1 cellular context compared by ENCODE assay signal in the genomic region with DNA sequence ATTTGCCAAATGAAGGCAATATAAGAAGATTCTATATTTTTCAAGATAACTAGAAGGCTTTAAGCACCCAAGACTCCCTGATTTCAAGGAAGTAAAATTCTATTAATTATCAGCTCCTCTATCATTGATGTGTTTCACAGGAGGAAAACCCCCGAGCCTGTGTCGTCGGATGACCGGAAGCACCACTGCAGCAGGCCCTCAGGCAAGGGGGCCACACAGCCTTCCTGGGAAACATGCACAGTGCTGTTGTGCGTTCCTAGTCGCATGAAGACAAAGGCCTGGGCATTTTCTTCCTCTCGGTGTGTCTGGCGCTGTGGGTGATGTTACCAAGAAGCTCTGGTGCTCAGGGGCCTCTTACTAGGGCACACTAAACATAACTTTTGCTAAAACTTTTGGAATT.
TF ChIP-seq lines count a peak whose summit lies in the region.

No MANE protein-coding gene starts in this region.

TF ChIP-seq in K562, 482 proteins besides CTCF, POLR2A, EP300 and RAD21:
- TF ChIP-seq MAZ (CRISPR knock-in tag; conservative IDR thresholded peaks at IDR 0.05 in 1 of 2, IDR thresholded peaks at IDR 0.05 in 1 of 2) (0 out of 4 replicates have a peak, but pooled peaks of 1 of the 2 experiments have one; percentile 5), KDM4B (IDR thresholded peaks at IDR 0.05; ENCODE audit: borderline replicate concordance in 2 of 2, low read depth in 1 of 2) (no peak), HMG20B (CRISPR knock-in tag; IDR thresholded peaks at IDR 0.05) (no peak), ZNF668 (CRISPR knock-in tag; IDR thresholded peaks at IDR 0.05) (no peak), ZC3H4 (CRISPR knock-in tag; IDR thresholded peaks at IDR 0.05; ENCODE audit: borderline replicate concordance) (peak; percentile 85; the same call in 1 of the 2 replicates), ZNF444 (CRISPR knock-in tag; IDR thresholded peaks at IDR 0.05) (no peak), TSC22D4 (tag; IDR thresholded peaks at IDR 0.05) (no peak), MEIS2 (IDR thresholded peaks at IDR 0.05; ENCODE audit: partially characterized antibody) (no peak), MTF1 (CRISPR knock-in tag; IDR thresholded peaks at IDR 0.05; ENCODE audit: borderline replicate concordance) (peak; percentile 22; the same call in 1 of the 2 replicates), GTF2F1 (IDR thresholded peaks at IDR 0.05; ENCODE audit: low read depth, low read length) (0 out of 2 replicates have a peak, but pooled peaks have one; percentile 12), NR3C1 (CRISPR knock-in tag; IDR thresholded peaks at IDR 0.05) (no peak), GATA2 (CRISPR knock-in tag; IDR thresholded peaks at IDR 0.05) (no peak), CBFA2T2 (conservative IDR thresholded peaks at IDR 0.05) (no peak), KAT8 (IDR thresholded peaks at IDR 0.05; ENCODE audit: low read depth) (no peak), ZNF75A (CRISPR knock-in tag; IDR thresholded peaks at IDR 0.05) (no peak), ZNF12 (CRISPR knock-in tag; IDR thresholded peaks at IDR 0.05) (0 out of 2 replicates have a peak, but pooled peaks have one; percentile 56), FOS (IDR thresholded peaks at IDR 0.05; ENCODE audit: extremely low read depth, insufficient read length) (no peak), RFX1 (IDR thresholded peaks at IDR 0.05) (no peak), TEAD2 (tag; IDR thresholded peaks at IDR 0.05) (no peak), KDM2B (CRISPR knock-in tag; IDR thresholded peaks at IDR 0.05) (peak; percentile 36; the same call in 1 of the 2 replicates), ZNF232 (CRISPR knock-in tag; IDR thresholded peaks at IDR 0.05) (peak; percentile 31; the same call in 1 of the 2 replicates)
- TF ChIP-seq, protein P1, sequence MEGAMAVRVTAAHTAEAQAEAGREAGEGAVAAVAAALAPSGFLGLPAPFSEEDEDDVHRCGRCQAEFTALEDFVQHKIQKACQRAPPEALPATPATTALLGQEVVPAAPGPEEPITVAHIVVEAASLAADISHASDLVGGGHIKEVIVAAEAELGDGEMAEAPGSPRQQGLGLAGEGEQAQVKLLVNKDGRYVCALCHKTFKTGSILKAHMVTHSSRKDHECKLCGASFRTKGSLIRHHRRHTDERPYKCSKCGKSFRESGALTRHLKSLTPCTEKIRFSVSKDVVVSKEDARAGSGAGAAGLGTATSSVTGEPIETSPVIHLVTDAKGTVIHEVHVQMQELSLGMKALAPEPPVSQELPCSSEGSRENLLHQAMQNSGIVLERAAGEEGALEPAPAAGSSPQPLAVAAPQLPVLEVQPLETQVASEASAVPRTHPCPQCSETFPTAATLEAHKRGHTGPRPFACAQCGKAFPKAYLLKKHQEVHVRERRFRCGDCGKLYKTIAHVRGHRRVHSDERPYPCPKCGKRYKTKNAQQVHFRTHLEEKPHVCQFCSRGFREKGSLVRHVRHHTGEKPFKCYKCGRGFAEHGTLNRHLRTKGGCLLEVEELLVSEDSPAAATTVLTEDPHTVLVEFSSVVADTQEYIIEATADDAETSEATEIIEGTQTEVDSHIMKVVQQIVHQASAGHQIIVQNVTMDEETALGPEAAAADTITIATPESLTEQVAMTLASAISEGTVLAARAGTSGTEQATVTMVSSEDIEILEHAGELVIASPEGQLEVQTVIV (CRISPR knock-in tag; IDR thresholded peaks at IDR 0.05; ENCODE audit: borderline replicate concordance): no peak
- TF ChIP-seq, protein P2, sequence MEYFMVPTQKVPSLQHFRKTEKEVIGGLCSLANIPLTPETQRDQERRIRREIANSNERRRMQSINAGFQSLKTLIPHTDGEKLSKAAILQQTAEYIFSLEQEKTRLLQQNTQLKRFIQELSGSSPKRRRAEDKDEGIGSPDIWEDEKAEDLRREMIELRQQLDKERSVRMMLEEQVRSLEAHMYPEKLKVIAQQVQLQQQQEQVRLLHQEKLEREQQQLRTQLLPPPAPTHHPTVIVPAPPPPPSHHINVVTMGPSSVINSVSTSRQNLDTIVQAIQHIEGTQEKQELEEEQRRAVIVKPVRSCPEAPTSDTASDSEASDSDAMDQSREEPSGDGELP (CRISPR knock-in tag; IDR thresholded peaks at IDR 0.05; ENCODE audit: borderline replicate concordance): peak; percentile 25; the same call in 1 of the 2 replicates
- TF ChIP-seq, protein P3, sequence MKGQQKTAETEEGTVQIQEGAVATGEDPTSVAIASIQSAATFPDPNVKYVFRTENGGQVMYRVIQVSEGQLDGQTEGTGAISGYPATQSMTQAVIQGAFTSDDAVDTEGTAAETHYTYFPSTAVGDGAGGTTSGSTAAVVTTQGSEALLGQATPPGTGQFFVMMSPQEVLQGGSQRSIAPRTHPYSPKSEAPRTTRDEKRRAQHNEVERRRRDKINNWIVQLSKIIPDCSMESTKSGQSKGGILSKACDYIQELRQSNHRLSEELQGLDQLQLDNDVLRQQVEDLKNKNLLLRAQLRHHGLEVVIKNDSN (CRISPR knock-in tag; IDR thresholded peaks at IDR 0.05): peak; percentile 43; the same call in 1 of the 2 replicates
- TF ChIP-seq, protein P4, sequence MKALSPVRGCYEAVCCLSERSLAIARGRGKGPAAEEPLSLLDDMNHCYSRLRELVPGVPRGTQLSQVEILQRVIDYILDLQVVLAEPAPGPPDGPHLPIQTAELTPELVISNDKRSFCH (CRISPR knock-in tag; IDR thresholded peaks at IDR 0.05): no peak
- TF ChIP-seq, protein P4 (tag; IDR thresholded peaks at IDR 0.05): 0 out of 2 replicates have a peak, but pooled peaks have one; percentile 43
- TF ChIP-seq, protein P5, sequence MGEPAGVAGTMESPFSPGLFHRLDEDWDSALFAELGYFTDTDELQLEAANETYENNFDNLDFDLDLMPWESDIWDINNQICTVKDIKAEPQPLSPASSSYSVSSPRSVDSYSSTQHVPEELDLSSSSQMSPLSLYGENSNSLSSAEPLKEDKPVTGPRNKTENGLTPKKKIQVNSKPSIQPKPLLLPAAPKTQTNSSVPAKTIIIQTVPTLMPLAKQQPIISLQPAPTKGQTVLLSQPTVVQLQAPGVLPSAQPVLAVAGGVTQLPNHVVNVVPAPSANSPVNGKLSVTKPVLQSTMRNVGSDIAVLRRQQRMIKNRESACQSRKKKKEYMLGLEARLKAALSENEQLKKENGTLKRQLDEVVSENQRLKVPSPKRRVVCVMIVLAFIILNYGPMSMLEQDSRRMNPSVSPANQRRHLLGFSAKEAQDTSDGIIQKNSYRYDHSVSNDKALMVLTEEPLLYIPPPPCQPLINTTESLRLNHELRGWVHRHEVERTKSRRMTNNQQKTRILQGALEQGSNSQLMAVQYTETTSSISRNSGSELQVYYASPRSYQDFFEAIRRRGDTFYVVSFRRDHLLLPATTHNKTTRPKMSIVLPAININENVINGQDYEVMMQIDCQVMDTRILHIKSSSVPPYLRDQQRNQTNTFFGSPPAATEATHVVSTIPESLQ (CRISPR knock-in tag; IDR thresholded peaks at IDR 0.05): 0 out of 2 replicates have a peak, but pooled peaks have one; percentile 5
- TF ChIP-seq, protein P6, sequence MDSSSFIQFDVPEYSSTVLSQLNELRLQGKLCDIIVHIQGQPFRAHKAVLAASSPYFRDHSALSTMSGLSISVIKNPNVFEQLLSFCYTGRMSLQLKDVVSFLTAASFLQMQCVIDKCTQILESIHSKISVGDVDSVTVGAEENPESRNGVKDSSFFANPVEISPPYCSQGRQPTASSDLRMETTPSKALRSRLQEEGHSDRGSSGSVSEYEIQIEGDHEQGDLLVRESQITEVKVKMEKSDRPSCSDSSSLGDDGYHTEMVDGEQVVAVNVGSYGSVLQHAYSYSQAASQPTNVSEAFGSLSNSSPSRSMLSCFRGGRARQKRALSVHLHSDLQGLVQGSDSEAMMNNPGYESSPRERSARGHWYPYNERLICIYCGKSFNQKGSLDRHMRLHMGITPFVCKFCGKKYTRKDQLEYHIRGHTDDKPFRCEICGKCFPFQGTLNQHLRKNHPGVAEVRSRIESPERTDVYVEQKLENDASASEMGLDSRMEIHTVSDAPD (CRISPR knock-in tag; IDR thresholded peaks at IDR 0.05): peak; percentile 58; the same call in 1 of the 2 replicates
- TF ChIP-seq, protein P7, sequence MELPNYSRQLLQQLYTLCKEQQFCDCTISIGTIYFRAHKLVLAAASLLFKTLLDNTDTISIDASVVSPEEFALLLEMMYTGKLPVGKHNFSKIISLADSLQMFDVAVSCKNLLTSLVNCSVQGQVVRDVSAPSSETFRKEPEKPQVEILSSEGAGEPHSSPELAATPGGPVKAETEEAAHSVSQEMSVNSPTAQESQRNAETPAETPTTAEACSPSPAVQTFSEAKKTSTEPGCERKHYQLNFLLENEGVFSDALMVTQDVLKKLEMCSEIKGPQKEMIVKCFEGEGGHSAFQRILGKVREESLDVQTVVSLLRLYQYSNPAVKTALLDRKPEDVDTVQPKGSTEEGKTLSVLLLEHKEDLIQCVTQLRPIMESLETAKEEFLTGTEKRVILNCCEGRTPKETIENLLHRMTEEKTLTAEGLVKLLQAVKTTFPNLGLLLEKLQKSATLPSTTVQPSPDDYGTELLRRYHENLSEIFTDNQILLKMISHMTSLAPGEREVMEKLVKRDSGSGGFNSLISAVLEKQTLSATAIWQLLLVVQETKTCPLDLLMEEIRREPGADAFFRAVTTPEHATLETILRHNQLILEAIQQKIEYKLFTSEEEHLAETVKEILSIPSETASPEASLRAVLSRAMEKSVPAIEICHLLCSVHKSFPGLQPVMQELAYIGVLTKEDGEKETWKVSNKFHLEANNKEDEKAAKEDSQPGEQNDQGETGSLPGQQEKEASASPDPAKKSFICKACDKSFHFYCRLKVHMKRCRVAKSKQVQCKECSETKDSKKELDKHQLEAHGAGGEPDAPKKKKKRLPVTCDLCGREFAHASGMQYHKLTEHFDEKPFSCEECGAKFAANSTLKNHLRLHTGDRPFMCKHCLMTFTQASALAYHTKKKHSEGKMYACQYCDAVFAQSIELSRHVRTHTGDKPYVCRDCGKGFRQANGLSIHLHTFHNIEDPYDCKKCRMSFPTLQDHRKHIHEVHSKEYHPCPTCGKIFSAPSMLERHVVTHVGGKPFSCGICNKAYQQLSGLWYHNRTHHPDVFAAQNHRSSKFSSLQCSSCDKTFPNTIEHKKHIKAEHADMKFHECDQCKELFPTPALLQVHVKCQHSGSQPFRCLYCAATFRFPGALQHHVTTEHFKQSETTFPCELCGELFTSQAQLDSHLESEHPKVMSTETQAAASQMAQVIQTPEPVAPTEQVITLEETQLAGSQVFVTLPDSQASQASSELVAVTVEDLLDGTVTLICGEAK (IDR thresholded peaks at IDR 0.05): no peak
- TF ChIP-seq, protein P7 (CRISPR knock-in tag; IDR thresholded peaks at IDR 0.05): peak; percentile 29
